Comparison of ENCODE assay signal across 8 cellular contexts in genomic region chr6:83065511-83066192, GRCh38. TPM values are rescaled to one million over a fixed set of nuclear protein-coding genes. Genes with fewer than 3 reads are reported as not detected.
DNase-seq lines count a peak whose midpoint lies in the region; ATAC-seq, FAIRE-seq and TF ChIP-seq lines count a peak whose summit lies in the region.

UBE3D (minus strand) TSS chr6:83065841; CDS start chr6:83065718, 123 bp downstream.

- peak within 1 kb of the TSS; percentile 69 to 83 (median 76) for H3K4me3 ChIP-seq in esophagus squamous epithelium
- peak within 1 kb of the TSS; percentile 93 for H3K4me3 ChIP-seq in naive thymus-derived CD4-positive, alpha-beta T cell (ENCODE audit: low read length)

- DNase-seq in DMS114 treated with DMSO at 0.1 percent for 48 hours (lab: John Stamatoyannopoulos, UW; ENCODE audit: unreplicated experiment): peak; percentile 70
- peak; percentile 82 for DNase-seq in HTR-8/SVneo (ENCODE audit: insufficient read length, low spot score)
- peak; percentile 95 for DNase-seq in OCI-M1 (lab: John Stamatoyannopoulos, UW)
- peak; percentile 97 for DNase-seq in activated T-cell treated with anti-CD3 and anti-CD28 coated beads, Interleukin-2, amount 50 U/mL, for 24 hours
- peak; percentile 53 for DNase-seq in esophagus squamous epithelium (lab: John Stamatoyannopoulos, UW)
- peak; percentile 79 to 98 (median 88) for DNase-seq in naive thymus-derived CD4-positive, alpha-beta T cell

- TF ChIP-seq POLR2A in esophagus squamous epithelium (IDR thresholded peaks at IDR 0.05): peak in 1 of 4 donors; percentile 37

- H3K9me3 ChIP-seq in esophagus squamous epithelium: no peaks in the 10 kb centered on the region
- no peaks in the 10 kb centered on the region for H3K9me3 ChIP-seq in naive thymus-derived CD4-positive, alpha-beta T cell (ENCODE audit: control insufficient read depth in 2 of 3, low read length in 3 of 3)

- H3K27ac ChIP-seq in esophagus squamous epithelium: peak within 1 kb of the TSS; percentile 62 to 77 (median 69)
- H3K27ac ChIP-seq in naive thymus-derived CD4-positive, alpha-beta T cell (ENCODE audit: low read depth, low read length): peak within 1 kb of the TSS; percentile 74

- POLR2A ChIA-PET in naive thymus-derived CD4-positive, alpha-beta T cell (lab: Charles Lee): interaction anchor here (0.7 to 1.6 kb wide), 5 partner anchors 10 to 1162 kb away, joined by 3 to 4 read pairs (median 3); partner anchors contain the start of gene CEP162

- no peaks in the 10 kb centered on the region for H3K9me3 Mint-ChIP-seq in activated T-cell treated with anti-CD3 and anti-CD28 coated beads, Interleukin-2, amount 50 U/mL, for 24 hours
- no peaks in the 10 kb centered on the region for H3K9me3 Mint-ChIP-seq in naive thymus-derived CD4-positive, alpha-beta T cell
- H3K9me3 Mint-ChIP-seq in stimulated activated memory B cell treated with anti-CD40 and anti-IgM and Interleukin-4, amounts not matched to agents 10 μg/mL and 1 μg/mL and 100 μg/mL, for 72 hours: no peaks in the 10 kb centered on the region

- intact Hi-C loops in esophagus squamous epithelium (cut with DNase I): loop anchor here (10.0 kb wide), 1 partner anchor 129 kb away; the partner anchor contains the start of genes PGM3 and RWDD2A
- intact Hi-C loops in naive thymus-derived CD4-positive, alpha-beta T cell (cut with micrococcal nuclease): loop anchor here (1.0 to 10.0 kb wide), 8 partner anchors 10 to 1312 kb away; partner anchors contain the start of genes CEP162 (in 1 of the 2), IBTK (in 1 of the 2) and TENT5A (in 1 of the 2)

- ATAC-seq in GM21367 (IDR thresholded peaks at IDR 0.05; ENCODE audit: unreplicated experiment): peak; percentile 59
- ATAC-seq in naive thymus-derived CD4-positive, alpha-beta T cell: peak; percentile 83
- ATAC-seq in stimulated activated memory B cell treated with anti-CD40 and anti-IgM and Interleukin-4, amounts not matched to agents 10 μg/mL and 1 μg/mL and 100 μg/mL, for 72 hours: peak; percentile 86

- 6 to 9% methylated on average over 7 to 15 of the region's 48 CpGs for WGBS in esophagus squamous epithelium, 2 donors

- no peaks in the 10 kb centered on the region for H3K36me3 ChIP-seq in esophagus squamous epithelium
- peaks cover 0 to 4% (median 0%) of the 10 kb centered on the region in 3 experiments for H3K36me3 ChIP-seq in naive thymus-derived CD4-positive, alpha-beta T cell (ENCODE audit: control insufficient read depth in 2 of 3, insufficient read depth in 3 of 3, low read length in 3 of 3)

- H3K36me3 Mint-ChIP-seq in activated T-cell treated with anti-CD3 and anti-CD28 coated beads, Interleukin-2, amount 50 U/mL, for 24 hours (ENCODE audit: low read depth): peaks cover 31% of the 10 kb centered on the region
- H3K36me3 Mint-ChIP-seq in naive thymus-derived CD4-positive, alpha-beta T cell: peaks cover 0 to 10% (median 0%) of the 10 kb centered on the region in 5 donors
- H3K36me3 Mint-ChIP-seq in stimulated activated memory B cell treated with anti-CD40 and anti-IgM and Interleukin-4, amounts not matched to agents 10 μg/mL and 1 μg/mL and 100 μg/mL, for 72 hours: peaks cover 5% of the 10 kb centered on the region

- peak; percentile 94 to 99 (median 96) for TF ChIP-seq CTCF in esophagus squamous epithelium (IDR thresholded peaks at IDR 0.05)

- H3K27me3 Mint-ChIP-seq in activated T-cell treated with anti-CD3 and anti-CD28 coated beads, Interleukin-2, amount 50 U/mL, for 24 hours: no peaks in the 10 kb centered on the region
- H3K27me3 Mint-ChIP-seq in naive thymus-derived CD4-positive, alpha-beta T cell: no peaks in the 10 kb centered on the region
- H3K27me3 Mint-ChIP-seq in stimulated activated memory B cell treated with anti-CD40 and anti-IgM and Interleukin-4, amounts not matched to agents 10 μg/mL and 1 μg/mL and 100 μg/mL, for 72 hours: no peaks in the 10 kb centered on the region

- CTCF ChIA-PET in naive thymus-derived CD4-positive, alpha-beta T cell (lab: Charles Lee): interaction anchor here (0.6 to 3.8 kb wide), 22 partner anchors 8 to 823 kb away, joined by 3 to 36 read pairs (median 4); partner anchors contain the start of genes PGM3 and RWDD2A

- H3K27ac Mint-ChIP-seq in activated T-cell treated with anti-CD3 and anti-CD28 coated beads, Interleukin-2, amount 50 U/mL, for 24 hours: peak within 1 kb of the TSS; percentile 91
- H3K27ac Mint-ChIP-seq in naive thymus-derived CD4-positive, alpha-beta T cell: peak within 1 kb of the TSS; percentile 63 to 86 (median 77)
- peak within 1 kb of the TSS; percentile 83 for H3K27ac Mint-ChIP-seq in stimulated activated memory B cell treated with anti-CD40 and anti-IgM and Interleukin-4, amounts not matched to agents 10 μg/mL and 1 μg/mL and 100 μg/mL, for 72 hours

- peak within 1 kb of the TSS; percentile 93 for H3K4me3 Mint-ChIP-seq in activated T-cell treated with anti-CD3 and anti-CD28 coated beads, Interleukin-2, amount 50 U/mL, for 24 hours
- H3K4me3 Mint-ChIP-seq in naive thymus-derived CD4-positive, alpha-beta T cell: peak within 1 kb of the TSS; percentile 86 to 94 (median 91)
- H3K4me3 Mint-ChIP-seq in stimulated activated memory B cell treated with anti-CD40 and anti-IgM and Interleukin-4, amounts not matched to agents 10 μg/mL and 1 μg/mL and 100 μg/mL, for 72 hours: peak within 1 kb of the TSS; percentile 90

- peaks cover 54% of the 10 kb centered on the region for H3K4me1 Mint-ChIP-seq in activated T-cell treated with anti-CD3 and anti-CD28 coated beads, Interleukin-2, amount 50 U/mL, for 24 hours (ENCODE audit: low read depth)
- H3K4me1 Mint-ChIP-seq in naive thymus-derived CD4-positive, alpha-beta T cell: peaks cover 21 to 68% (median 62%) of the 10 kb centered on the region in 7 donors
- peaks cover 35% of the 10 kb centered on the region for H3K4me1 Mint-ChIP-seq in stimulated activated memory B cell treated with anti-CD40 and anti-IgM and Interleukin-4, amounts not matched to agents 10 μg/mL and 1 μg/mL and 100 μg/mL, for 72 hours

- peak; percentile 60 for FAIRE-seq in HTR-8/SVneo (lab: Jason Lieb, UNC)

- H3K4me1 ChIP-seq in esophagus squamous epithelium: peaks cover 0 to 44% (median 24%) of the 10 kb centered on the region in 3 donors
- peaks cover 16 to 17% of the 10 kb centered on the region in 2 donors for H3K4me1 ChIP-seq in naive thymus-derived CD4-positive, alpha-beta T cell (ENCODE audit: control insufficient read depth in 2 of 2, insufficient read depth in 2 of 2, low read length in 2 of 2)

- H3K27me3 ChIP-seq in esophagus squamous epithelium: no peaks in the 10 kb centered on the region
- H3K27me3 ChIP-seq in naive thymus-derived CD4-positive, alpha-beta T cell (ENCODE audit: control insufficient read depth in 2 of 2, insufficient read depth in 2 of 2, low read length in 2 of 2): no peaks in the 10 kb centered on the region

RNA-seq across cellular contexts. Expression of gene UBE3D, which starts in this region (rescaled TPM):
- 10 to 100 TPM in 1 of 4 donors, 1 to 10 TPM in 3; 5.3 to 12.4 (median 8.4) TPM for total RNA-seq in esophagus squamous epithelium
- total RNA-seq in naive thymus-derived CD4-positive, alpha-beta T cell: 1 to 10 TPM; 6.0 to 9.3 (median 7.4) TPM
- 1 to 10 TPM; 5.8 to 7.5 TPM for polyA plus RNA-seq in naive thymus-derived CD4-positive, alpha-beta T cell

Comparison
In these comparisons a context has a peak if more than half of its experiments do, and no peak if none do; other contexts are left out.
1. Peak in every context shown above with its lines: DNase-seq, ATAC-seq, H3K4me3 ChIP-seq and H3K27ac ChIP-seq.